12 cellular contexts compared by ENCODE assay signal in the genomic region with DNA sequence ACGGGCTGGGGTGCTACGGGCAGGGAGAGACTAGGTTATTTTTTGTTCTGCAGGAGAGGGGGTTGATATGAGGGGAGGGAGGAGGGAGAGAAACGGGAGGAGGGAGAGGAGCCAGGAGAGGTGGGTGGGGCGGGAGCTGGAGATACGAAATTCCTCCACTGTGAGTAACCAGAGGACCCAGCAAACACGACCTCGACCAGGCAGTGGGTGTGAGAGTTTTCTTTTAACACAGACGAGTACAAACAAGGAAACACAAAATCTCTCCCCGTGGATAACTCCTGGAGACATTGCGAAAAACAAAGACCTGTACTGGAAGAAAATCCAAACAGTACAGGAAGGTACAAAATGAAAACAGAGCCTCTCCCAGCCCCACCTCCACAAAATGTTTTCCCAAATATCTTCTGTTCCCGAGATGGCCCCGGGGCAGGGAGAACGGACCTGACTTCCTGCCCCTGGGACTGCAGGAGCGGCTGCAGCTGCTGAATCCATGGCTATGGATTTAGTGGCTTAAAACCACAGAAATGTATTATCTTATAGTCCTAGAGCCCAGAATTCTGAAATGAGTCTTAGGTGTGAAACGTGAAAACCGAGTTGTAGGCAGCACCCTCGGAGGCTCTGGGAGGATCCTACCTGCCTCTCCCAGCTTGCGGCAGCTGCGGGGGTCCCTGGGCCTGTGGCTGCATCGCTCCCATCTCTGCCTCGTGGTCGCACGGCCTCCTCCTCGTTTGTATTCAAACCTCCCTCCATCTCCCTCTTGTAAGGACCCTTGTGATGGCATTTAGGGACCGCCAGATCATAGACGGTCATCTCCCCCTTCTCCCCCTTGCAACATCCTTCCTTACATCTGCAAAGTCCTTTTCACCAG.
DNase-seq lines count a peak whose midpoint lies in the region; ATAC-seq and TF ChIP-seq lines count a peak whose summit lies in the region.
"Had no signal": no experiment of that assay in that cellular context is flagged by ENCODE, and none has a peak within 500 bp of the region (broad histone marks: within the 10 kb centered on the region; RNA-seq: fewer than 3 reads in every experiment).

No MANE protein-coding gene starts in this region.

- intact Hi-C loops in Caco-2 (cut with micrococcal nuclease; ENCODE audit: unreplicated experiment): no loop called here
- intact Hi-C loops in ovary (cut with DNase I): no loop called here
- intact Hi-C loops in lower leg skin (cut with DNase I; ENCODE audit: low total_unique reads): no loop called here

- TF ChIP-seq CTCF in Caco-2 (IDR thresholded peaks at IDR 0.05; ENCODE audit: insufficient read depth in 1 of 2, low read depth in 1 of 2, low read length in 1 of 2, severe bottlenecking in 1 of 2, unreplicated experiment in 1 of 2): no peak
- no peak for TF ChIP-seq CTCF in RWPE1 (conservative IDR thresholded peaks at IDR 0.05; ENCODE audit: low read depth)
- TF ChIP-seq CTCF in fibroblast of mammary gland (conservative IDR thresholded peaks at IDR 0.05; ENCODE audit: control insufficient read depth, insufficient read depth, low read depth, low read length): no peak
- TF ChIP-seq CTCF in ovary (IDR thresholded peaks at IDR 0.05): no peak
- no peak for TF ChIP-seq CTCF in lower leg skin (IDR thresholded peaks at IDR 0.05)

- peak overlapping the region; percentile 83 for H3K27ac Mint-ChIP-seq in Caco-2 (ENCODE audit: unreplicated experiment)
- H3K27ac Mint-ChIP-seq: activated CD8-positive, alpha-beta T cell treated with anti-CD3 and anti-CD28 coated beads for 36 hours had no signal

- H3K36me3 ChIP-seq in Caco-2 (ENCODE audit: control insufficient read depth, insufficient read depth, low read length): no peaks in the 10 kb centered on the region
- H3K36me3 ChIP-seq in ovary: no peaks in the 10 kb centered on the region

- H3K9me3 Mint-ChIP-seq in Caco-2 (ENCODE audit: unreplicated experiment): no peaks in the 10 kb centered on the region
- H3K9me3 Mint-ChIP-seq: activated CD8-positive, alpha-beta T cell treated with anti-CD3 and anti-CD28 coated beads for 36 hours had no signal

- H3K27me3 ChIP-seq in Caco-2 (replicated peaks; ENCODE audit: control insufficient read depth, insufficient read depth, low read length) (no peaks in the 10 kb centered on the region), ovary (no peaks in the 10 kb centered on the region)

- no peak overlapping the region for H3K4me3 ChIP-seq in Caco-2 (ENCODE audit: low read depth, low read length)
- no peak overlapping the region for H3K4me3 ChIP-seq in fibroblast of mammary gland (ENCODE audit: control insufficient read depth, low read depth, low read length)
- H3K4me3 ChIP-seq in ovary: no peak overlapping the region
- no peak overlapping the region for H3K4me3 ChIP-seq in lower leg skin (ENCODE audit: low read depth, poor library complexity, severe bottlenecking)

- TF ChIP-seq POLR2A in ovary (IDR thresholded peaks at IDR 0.05): no peak
- TF ChIP-seq POLR2A in lower leg skin (IDR thresholded peaks at IDR 0.05): no peak

- no peaks in the 10 kb centered on the region for H3K36me3 Mint-ChIP-seq in Caco-2 (ENCODE audit: insufficient read depth, unreplicated experiment)
- H3K36me3 Mint-ChIP-seq: brain had no signal

- no peaks in the 10 kb centered on the region for H3K27me3 Mint-ChIP-seq in Caco-2 (ENCODE audit: insufficient read depth, unreplicated experiment)
- H3K27me3 Mint-ChIP-seq: activated CD8-positive, alpha-beta T cell treated with anti-CD3 and anti-CD28 coated beads for 36 hours had no signal

- H3K27ac ChIP-seq in RWPE1 (peak overlapping the region; percentile 100), ovary (peak overlapping the region in 1 of 2 donors; percentile 69)

- no TSS peak for BruUV-seq in Caco-2 (replicated peaks; lab: Mats Ljungman, UMichigan)

- H3K9me3 ChIP-seq in Caco-2: no peaks in the 10 kb centered on the region
- no peaks in the 10 kb centered on the region for H3K9me3 ChIP-seq in ovary

- H3K4me1 Mint-ChIP-seq in Caco-2 (ENCODE audit: low read depth, unreplicated experiment): peaks cover 40% of the 10 kb centered on the region

- peak; percentile 51 to 71 for DNase-seq in Caco-2
- peak; percentile 75 for DNase-seq in RWPE1 (ENCODE audit: low spot score)
- peak; percentile 67 for DNase-seq in fibroblast of mammary gland (ENCODE audit: low read depth)
- peak; percentile 51 to 72 (median 67) for DNase-seq in ovary
- no peak for DNase-seq in lower leg skin (ENCODE audit: low spot score in 2 of 2)
- no peak for DNase-seq in ecto neural progenitor cell (ENCODE audit: low spot score)
- DNase-seq in 8988T: no peak
- DNase-seq: activated CD8-positive, alpha-beta T cell treated with anti-CD3 and anti-CD28 coated beads for 36 hours; COR-L47; hypothalamus had no signal

- CTCF ChIA-PET in Caco-2 (lab: Charles Lee) (interaction anchor here (0.5 to 1.3 kb wide), 5 partner anchors 20 to 590 kb away, joined by 3 to 6 read pairs (median 4); no protein-coding TSS in a partner anchor), RWPE1 (lab: Yijun Ruan, JAX) (interaction anchor here (0.6 to 2.3 kb wide), 2 partner anchors 72 to 94 kb away, joined by 3 to 6 read pairs; no protein-coding TSS in a partner anchor)

- peak overlapping the region; percentile 65 for H3K4me3 Mint-ChIP-seq in Caco-2 (ENCODE audit: unreplicated experiment)
- H3K4me3 Mint-ChIP-seq: activated CD8-positive, alpha-beta T cell treated with anti-CD3 and anti-CD28 coated beads for 36 hours; brain had no signal

- no peak for TF ChIP-seq EP300 in ovary (IDR thresholded peaks at IDR 0.05)

- H3K4me1 ChIP-seq in Caco-2 (peaks cover 38% of the 10 kb centered on the region), ovary (ENCODE audit: insufficient read depth) (peaks cover 7% of the 10 kb centered on the region)

- no peak for ATAC-seq in HG02884 (IDR thresholded peaks at IDR 0.05; ENCODE audit: unreplicated experiment)
- ATAC-seq: activated CD8-positive, alpha-beta T cell treated with anti-CD3 and anti-CD28 coated beads for 36 hours had no signal

- POLR2A ChIA-PET in Caco-2 (lab: Charles Lee): interaction anchor here (0.6 to 1.2 kb wide), 3 partner anchors 24 to 94 kb away, joined by 3 to 7 read pairs (median 5); partner anchors contain the start of gene RIPK4
- POLR2A ChIA-PET in RWPE1 (lab: Yijun Ruan, JAX; ENCODE audit: low non-redundant PET): interaction anchor here (0.7 to 0.8 kb wide), 2 partner anchors 32 to 53 kb away, joined by 3 to 9 read pairs; no protein-coding TSS in a partner anchor

- 30 to 31% (median 30%) methylated on average over 26 of the region's 26 CpGs for WGBS in ovary, 3 donors
- 36 to 44% methylated on average over 26 of the region's 26 CpGs for WGBS in lower leg skin, 2 donors

Comparison
In these comparisons a context has a peak if more than half of its experiments do, and no peak if none do; other contexts are left out.
1. DNase-seq: peak in Caco-2 (2 of 2), RWPE1 (single experiment), fibroblast of mammary gland (single experiment) and ovary (5 of 5); none in lower leg skin (0 of 2), ecto neural progenitor cell (single experiment) and 8988T (single experiment).